ENCODE assay signal across 1 cellular context in the genomic region with DNA sequence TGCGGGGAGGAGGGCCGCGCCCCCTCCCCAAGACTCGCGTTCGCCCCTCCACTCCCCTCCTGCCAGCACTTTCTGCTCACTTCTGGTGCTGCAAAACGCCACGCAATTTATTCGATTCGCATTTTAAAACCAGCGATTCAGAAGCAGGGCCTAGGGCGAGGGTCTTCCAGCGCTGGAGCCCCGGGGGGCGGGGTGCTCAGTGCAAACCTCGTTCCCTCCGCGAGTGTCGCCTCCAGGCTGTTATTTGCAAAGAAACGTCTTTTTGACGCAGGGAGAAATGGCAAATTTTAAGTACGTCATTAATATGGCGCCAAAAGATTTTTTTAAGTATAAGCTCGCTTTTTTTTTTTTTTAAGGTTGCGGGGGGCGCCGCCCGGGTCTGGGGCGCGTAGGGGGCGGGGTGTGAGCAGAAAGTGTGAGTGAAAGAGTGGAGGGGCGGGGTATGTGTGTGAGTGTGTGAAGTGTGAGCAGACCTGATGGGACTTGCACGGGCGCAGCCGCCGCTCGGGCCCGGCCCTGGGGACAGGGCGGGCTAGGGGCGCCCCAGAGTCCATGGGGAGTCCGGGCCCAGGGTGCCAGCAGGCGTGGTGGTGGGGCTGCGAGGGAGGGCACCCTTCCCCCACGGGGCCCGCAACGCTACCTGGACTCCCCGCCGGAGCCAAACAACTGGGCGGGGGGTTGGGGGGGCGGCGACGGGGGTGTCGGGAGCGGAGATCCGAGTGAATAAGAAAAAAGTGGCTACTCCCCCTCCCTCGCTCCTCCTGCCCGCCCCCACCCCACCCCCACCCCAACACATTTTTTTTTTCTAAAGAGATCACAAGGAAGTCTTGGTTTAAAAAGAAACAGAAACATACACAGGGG.
TF ChIP-seq lines count a peak whose summit lies in the region.

A gene (plus strand): TSS at position 845 of the 861 bp plus-strand sequence. CDS start 10,188 bp downstream, outside the sequence.

TF ChIP-seq in A549, 52 proteins besides CTCF, POLR2A, EP300 and RAD21 (continued from another document):
- TF ChIP-seq, protein P1, sequence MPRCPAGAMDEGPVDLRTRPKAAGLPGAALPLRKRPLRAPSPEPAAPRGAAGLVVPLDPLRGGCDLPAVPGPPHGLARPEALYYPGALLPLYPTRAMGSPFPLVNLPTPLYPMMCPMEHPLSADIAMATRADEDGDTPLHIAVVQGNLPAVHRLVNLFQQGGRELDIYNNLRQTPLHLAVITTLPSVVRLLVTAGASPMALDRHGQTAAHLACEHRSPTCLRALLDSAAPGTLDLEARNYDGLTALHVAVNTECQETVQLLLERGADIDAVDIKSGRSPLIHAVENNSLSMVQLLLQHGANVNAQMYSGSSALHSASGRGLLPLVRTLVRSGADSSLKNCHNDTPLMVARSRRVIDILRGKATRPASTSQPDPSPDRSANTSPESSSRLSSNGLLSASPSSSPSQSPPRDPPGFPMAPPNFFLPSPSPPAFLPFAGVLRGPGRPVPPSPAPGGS (IDR thresholded peaks at IDR 0.05) = no peak; the same call in 2 of the 3 replicates
- TF ChIP-seq BHLHE40 (IDR thresholded peaks at IDR 0.05; ENCODE audit: low read depth, low read length) (no peak), MYC (IDR thresholded peaks at IDR 0.05; ENCODE audit: borderline replicate concordance, low read length) (no peak), GATA3 (IDR thresholded peaks at IDR 0.05; ENCODE audit: borderline replicate concordance) (0 out of 2 replicates have a peak, but pooled peaks have one; percentile 44), CBX8 (IDR thresholded peaks at IDR 0.05) (no peak), CHD4 (IDR thresholded peaks at IDR 0.05; ENCODE audit: borderline replicate concordance) (no peak), RCOR1 (IDR thresholded peaks at IDR 0.05; ENCODE audit: low read depth, low read length) (no peak), NFE2L2 (conservative IDR thresholded peaks at IDR 0.05; ENCODE audit: low read length) (no peak), CBX2 (IDR thresholded peaks at IDR 0.05; ENCODE audit: borderline replicate concordance, low read depth) (no peak), SREBF2 (IDR thresholded peaks at IDR 0.05) (no peak), RARB (CRISPR knock-in tag; IDR thresholded peaks at IDR 0.05) (no peak), EHF (CRISPR knock-in tag; IDR thresholded peaks at IDR 0.05) (no peak), HOXA7 (CRISPR knock-in tag; IDR thresholded peaks at IDR 0.05) (no peak), HDAC2 (IDR thresholded peaks at IDR 0.05) (no peak), JUN (IDR thresholded peaks at IDR 0.05) (peak in 1 of 2 experiments; percentile 34; a peak in 1 of 5 replicates), EHMT2 (IDR thresholded peaks at IDR 0.05; ENCODE audit: low read depth) (no peak), TFCP2L1 (CRISPR knock-in tag; IDR thresholded peaks at IDR 0.05) (0 out of 2 replicates have a peak, but pooled peaks have one; percentile 9), KDM1A (IDR thresholded peaks at IDR 0.05; ENCODE audit: low read depth) (no peak), CHD2 (IDR thresholded peaks at IDR 0.05; ENCODE audit: low read length, partially characterized antibody) (peak; percentile 44), MAZ (IDR thresholded peaks at IDR 0.05; ENCODE audit: borderline replicate concordance, low read depth, low read length) (0 out of 2 replicates have a peak, but pooled peaks have one; percentile 48)
- TF ChIP-seq, protein P2, sequence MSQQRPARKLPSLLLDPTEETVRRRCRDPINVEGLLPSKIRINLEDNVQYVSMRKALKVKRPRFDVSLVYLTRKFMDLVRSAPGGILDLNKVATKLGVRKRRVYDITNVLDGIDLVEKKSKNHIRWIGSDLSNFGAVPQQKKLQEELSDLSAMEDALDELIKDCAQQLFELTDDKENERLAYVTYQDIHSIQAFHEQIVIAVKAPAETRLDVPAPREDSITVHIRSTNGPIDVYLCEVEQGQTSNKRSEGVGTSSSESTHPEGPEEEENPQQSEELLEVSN (IDR thresholded peaks at IDR 0.05; ENCODE audit: borderline replicate concordance, low read depth) = 0 out of 2 replicates have a peak, but pooled peaks have one; percentile 35
- TF ChIP-seq, protein P3, sequence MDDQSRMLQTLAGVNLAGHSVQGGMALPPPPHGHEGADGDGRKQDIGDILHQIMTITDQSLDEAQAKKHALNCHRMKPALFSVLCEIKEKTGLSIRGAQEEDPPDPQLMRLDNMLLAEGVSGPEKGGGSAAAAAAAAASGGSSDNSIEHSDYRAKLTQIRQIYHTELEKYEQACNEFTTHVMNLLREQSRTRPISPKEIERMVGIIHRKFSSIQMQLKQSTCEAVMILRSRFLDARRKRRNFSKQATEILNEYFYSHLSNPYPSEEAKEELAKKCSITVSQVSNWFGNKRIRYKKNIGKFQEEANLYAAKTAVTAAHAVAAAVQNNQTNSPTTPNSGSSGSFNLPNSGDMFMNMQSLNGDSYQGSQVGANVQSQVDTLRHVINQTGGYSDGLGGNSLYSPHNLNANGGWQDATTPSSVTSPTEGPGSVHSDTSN (IDR thresholded peaks at IDR 0.05) = peak; percentile 59
- TF ChIP-seq, protein P4, sequence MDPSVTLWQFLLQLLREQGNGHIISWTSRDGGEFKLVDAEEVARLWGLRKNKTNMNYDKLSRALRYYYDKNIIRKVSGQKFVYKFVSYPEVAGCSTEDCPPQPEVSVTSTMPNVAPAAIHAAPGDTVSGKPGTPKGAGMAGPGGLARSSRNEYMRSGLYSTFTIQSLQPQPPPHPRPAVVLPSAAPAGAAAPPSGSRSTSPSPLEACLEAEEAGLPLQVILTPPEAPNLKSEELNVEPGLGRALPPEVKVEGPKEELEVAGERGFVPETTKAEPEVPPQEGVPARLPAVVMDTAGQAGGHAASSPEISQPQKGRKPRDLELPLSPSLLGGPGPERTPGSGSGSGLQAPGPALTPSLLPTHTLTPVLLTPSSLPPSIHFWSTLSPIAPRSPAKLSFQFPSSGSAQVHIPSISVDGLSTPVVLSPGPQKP (IDR thresholded peaks at IDR 0.05; ENCODE audit: low read depth, low read length) = no peak
- TF ChIP-seq, protein P5, sequence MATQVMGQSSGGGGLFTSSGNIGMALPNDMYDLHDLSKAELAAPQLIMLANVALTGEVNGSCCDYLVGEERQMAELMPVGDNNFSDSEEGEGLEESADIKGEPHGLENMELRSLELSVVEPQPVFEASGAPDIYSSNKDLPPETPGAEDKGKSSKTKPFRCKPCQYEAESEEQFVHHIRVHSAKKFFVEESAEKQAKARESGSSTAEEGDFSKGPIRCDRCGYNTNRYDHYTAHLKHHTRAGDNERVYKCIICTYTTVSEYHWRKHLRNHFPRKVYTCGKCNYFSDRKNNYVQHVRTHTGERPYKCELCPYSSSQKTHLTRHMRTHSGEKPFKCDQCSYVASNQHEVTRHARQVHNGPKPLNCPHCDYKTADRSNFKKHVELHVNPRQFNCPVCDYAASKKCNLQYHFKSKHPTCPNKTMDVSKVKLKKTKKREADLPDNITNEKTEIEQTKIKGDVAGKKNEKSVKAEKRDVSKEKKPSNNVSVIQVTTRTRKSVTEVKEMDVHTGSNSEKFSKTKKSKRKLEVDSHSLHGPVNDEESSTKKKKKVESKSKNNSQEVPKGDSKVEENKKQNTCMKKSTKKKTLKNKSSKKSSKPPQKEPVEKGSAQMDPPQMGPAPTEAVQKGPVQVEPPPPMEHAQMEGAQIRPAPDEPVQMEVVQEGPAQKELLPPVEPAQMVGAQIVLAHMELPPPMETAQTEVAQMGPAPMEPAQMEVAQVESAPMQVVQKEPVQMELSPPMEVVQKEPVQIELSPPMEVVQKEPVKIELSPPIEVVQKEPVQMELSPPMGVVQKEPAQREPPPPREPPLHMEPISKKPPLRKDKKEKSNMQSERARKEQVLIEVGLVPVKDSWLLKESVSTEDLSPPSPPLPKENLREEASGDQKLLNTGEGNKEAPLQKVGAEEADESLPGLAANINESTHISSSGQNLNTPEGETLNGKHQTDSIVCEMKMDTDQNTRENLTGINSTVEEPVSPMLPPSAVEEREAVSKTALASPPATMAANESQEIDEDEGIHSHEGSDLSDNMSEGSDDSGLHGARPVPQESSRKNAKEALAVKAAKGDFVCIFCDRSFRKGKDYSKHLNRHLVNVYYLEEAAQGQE (IDR thresholded peaks at IDR 0.05) = peak; percentile 72
- TF ChIP-seq, protein P6, sequence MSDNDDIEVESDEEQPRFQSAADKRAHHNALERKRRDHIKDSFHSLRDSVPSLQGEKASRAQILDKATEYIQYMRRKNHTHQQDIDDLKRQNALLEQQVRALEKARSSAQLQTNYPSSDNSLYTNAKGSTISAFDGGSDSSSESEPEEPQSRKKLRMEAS (IDR thresholded peaks at IDR 0.05) = peak; percentile 45; the same call in 1 of the 2 replicates
